Comparison of ENCODE assay signal across 7 cellular contexts in genomic region chr22:21734540-21735197, GRCh38. TPM values are rescaled to one million over a fixed set of nuclear protein-coding genes. Genes with fewer than 3 reads are reported as not detected.
DNase-seq lines count a peak whose midpoint lies in the region; ATAC-seq and TF ChIP-seq lines count a peak whose summit lies in the region.

No MANE protein-coding gene starts in this region.

- H3K9me3 ChIP-seq in GM23248 (ENCODE audit: low read depth) (no peaks in the 10 kb centered on the region), NT2/D1 (ENCODE audit: insufficient read depth, low read length) (no peaks in the 10 kb centered on the region), duodenal mucosa (ENCODE audit: control insufficient read depth in 1 of 2, low read length in 2 of 2) (no peaks in the 10 kb centered on the region)

- H3K4me3 Mint-ChIP-seq in neural crest cell = peak overlapping the region; percentile 98

- H3K9me2 ChIP-seq in GM23248 (ENCODE audit: insufficient read depth) = no peaks in the 10 kb centered on the region

- H3K4me1 Mint-ChIP-seq in neural crest cell = peaks cover 15% of the 10 kb centered on the region

- peaks cover 4% of the 10 kb centered on the region; the same call in 1 of the 2 replicates for H3K27me3 ChIP-seq in GM23248 (replicated peaks; ENCODE audit: insufficient read depth)
- peaks cover 43% of the 10 kb centered on the region for H3K27me3 ChIP-seq in NT2/D1 (ENCODE audit: insufficient read depth, insufficient read length)
- peaks cover 3 to 5% of the 10 kb centered on the region in 2 donors for H3K27me3 ChIP-seq in duodenal mucosa (ENCODE audit: control insufficient read depth in 1 of 2, insufficient read depth in 2 of 2, low read length in 2 of 2)

- H3K9me3 Mint-ChIP-seq in neural crest cell = no peaks in the 10 kb centered on the region

- no peak for ATAC-seq in esophagus mucosa

- H3K27ac ChIP-seq in GM23248 (no peak overlapping the region), duodenal mucosa (ENCODE audit: low read depth, low read length) (no peak overlapping the region)

- no peaks in the 10 kb centered on the region for H4K20me1 ChIP-seq in GM23248 (ENCODE audit: insufficient read depth)

- H3K27me3 Mint-ChIP-seq in neural crest cell (ENCODE audit: low read depth) = peaks cover 2% of the 10 kb centered on the region

- H3K27ac Mint-ChIP-seq in neural crest cell (ENCODE audit: unreplicated experiment) = peak overlapping the region; percentile 98

- H3K36me3 ChIP-seq in GM23248 (ENCODE audit: low read depth) (no peaks in the 10 kb centered on the region), NT2/D1 (ENCODE audit: insufficient read depth, insufficient read length, low read length) (no peaks in the 10 kb centered on the region), duodenal mucosa (ENCODE audit: control insufficient read depth in 1 of 2, insufficient read depth in 2 of 2, low read length in 2 of 2) (no peaks in the 10 kb centered on the region)

- H3K36me3 Mint-ChIP-seq in neural crest cell (ENCODE audit: low read depth) = no peaks in the 10 kb centered on the region

- H3K4me2 ChIP-seq in GM23248 (ENCODE audit: unreplicated experiment) = peak overlapping the region; percentile 91

- TF ChIP-seq CTCF in neural crest cell (conservative IDR thresholded peaks at IDR 0.05) = no peak

- H3K4me3 ChIP-seq in GM23248 (peak overlapping the region; percentile 76), NT2/D1 (ENCODE audit: insufficient read length, low read depth) (peak overlapping the region; percentile 27), duodenal mucosa (ENCODE audit: low read depth in 1 of 2, low read length in 2 of 2) (peak overlapping the region; percentile 70 to 71)

- peak overlapping the region; percentile 83 for H2AFZ ChIP-seq in GM23248

- in situ Hi-C loops in GM23248 (cut with MboI) = no loop called here

- DNase-seq in GM23248 (peak; percentile 14), NT2/D1 (ENCODE audit: low read depth, low spot score) (no peak), neural crest cell (ENCODE audit: low read depth, low spot score) (no peak), NCI-H446 treated with DMSO at 0.1 percent for 48 hours (lab: John Stamatoyannopoulos, UW) (no peak), LoVo (ENCODE audit: low spot score) (no peak)

- no peaks in the 10 kb centered on the region for H3F3A ChIP-seq in GM23248 (ENCODE audit: insufficient read depth)

- no peaks in the 10 kb centered on the region for H3K79me2 ChIP-seq in GM23248 (ENCODE audit: insufficient read depth)

- H3K4me1 ChIP-seq in GM23248 (ENCODE audit: insufficient read depth) (0 out of 2 replicates have a peak, but pooled peaks cover 3% of the 10 kb centered on the region), NT2/D1 (ENCODE audit: insufficient read depth, insufficient read length) (peaks cover 3% of the 10 kb centered on the region), duodenal mucosa (ENCODE audit: control insufficient read depth in 1 of 2, insufficient read depth in 2 of 2, low read length in 2 of 2) (peaks cover 9 to 12% of the 10 kb centered on the region in 2 donors)

- H3K9ac ChIP-seq in GM23248 (no peak overlapping the region), NT2/D1 (ENCODE audit: insufficient read length, low read depth) (no peak overlapping the region), duodenal mucosa (ENCODE audit: low read depth in 1 of 2, low read length in 2 of 2) (peak overlapping the region; percentile 14 to 20)

- 21 to 24% methylated on average over 8 of the region's 8 CpGs for WGBS in GM23248 (ENCODE audit: low coverage in 1 of 2, low lambda C conversion rate in 2 of 2, missing lambda C conversion rate in 2 of 2), 2 experiments

RNA-seq across cellular contexts. Expression of gene YPEL1, which starts 0.9 kb away (rescaled TPM):
- total RNA-seq in GM23248 (2014; rRNA removed; shearing (Covaris generic)) = 0.22 and 0.63 TPM in 2 replicates
- polyA plus RNA-seq in GM23248 (2016; fragmentation: Nextera tagmentation; extraction: Ambion mirVana) = 0.47 and 1.1 TPM in 2 replicates
- total RNA-seq in neural crest cell (19.5 and 20.9 TPM in 2 replicates), esophagus mucosa (0.36 TPM)

Comparison
In these comparisons a context has a peak if more than half of its experiments do, and no peak if none do; other contexts are left out.
1. H3K9ac ChIP-seq: peak in duodenal mucosa (2 of 2); none in GM23248 (single experiment) and NT2/D1 (single experiment).
2. RNA of gene YPEL1, which starts 0.9 kb away (total RNA-seq): 19.5 to 20.9 TPM in neural crest cell; 0.36 TPM in esophagus mucosa (single experiment) and 0.22 to 0.63 TPM in GM23248; every median in the first group is over 10 times any median in the second.
3. Peak in every context shown above with its lines, with median percentiles within 50 percentile points of each other: H3K4me3 ChIP-seq.